ENCODE assay signal across 8 cellular contexts in the genomic region with DNA sequence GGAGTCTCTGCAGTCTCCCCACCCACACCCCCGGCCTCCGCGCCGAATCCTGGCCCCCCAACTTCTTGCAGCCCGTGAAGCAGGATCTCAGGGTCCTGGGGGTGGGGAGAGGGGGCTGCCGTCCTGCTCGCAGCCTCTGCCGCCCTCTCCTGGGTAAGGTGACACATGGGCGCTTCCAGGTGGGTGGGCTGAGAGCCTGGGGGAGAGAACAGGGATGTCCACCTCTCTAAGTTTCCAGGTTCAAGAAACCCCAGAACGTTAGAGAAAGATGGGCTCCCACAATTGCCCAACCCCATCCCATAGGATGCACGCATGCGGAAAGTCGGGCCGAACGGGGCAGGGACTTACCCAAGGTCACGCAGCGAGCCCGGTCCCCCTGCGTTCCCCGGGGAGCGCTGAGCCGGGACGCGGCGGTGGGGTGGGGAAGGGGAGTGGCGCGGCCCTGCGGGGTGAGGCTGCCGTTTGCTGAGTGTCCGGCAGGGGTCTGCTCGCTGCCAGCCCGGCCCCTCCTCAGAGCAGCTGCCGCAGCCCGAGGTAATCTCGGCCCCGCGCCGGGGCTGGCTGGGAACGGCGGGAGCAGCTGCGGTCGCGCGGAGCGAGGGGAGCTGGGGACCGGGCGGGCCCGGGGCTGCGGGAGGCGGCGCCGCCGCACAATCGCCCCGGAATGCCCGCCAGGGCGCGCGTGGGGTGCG.
DNase-seq lines count a peak whose midpoint lies in the region; ATAC-seq and TF ChIP-seq lines count a peak whose summit lies in the region.

No MANE protein-coding gene starts in this region.

- peak; percentile 41 for DNase-seq in CMK (ENCODE audit: low read depth)
- peak; percentile 85 for DNase-seq in KG1 (lab: John Stamatoyannopoulos, UW)
- DNase-seq in SHP77 treated with DMSO at 0.1 percent for 48 hours (lab: John Stamatoyannopoulos, UW), result peak; percentile 34
- peak; percentile 70 for DNase-seq in activated naive CD4-positive, alpha-beta T cell treated with Interleukin-2 at 50 U/mL for 16 hours
- DNase-seq in glomerular visceral epithelial cell (ENCODE audit: extremely low spot score), result peak; percentile 65

- ATAC-seq in GM21360 (IDR thresholded peaks at IDR 0.05; ENCODE audit: unreplicated experiment) (peak; percentile 53), GM18519 (IDR thresholded peaks at IDR 0.05; ENCODE audit: low FRiP score, unreplicated experiment) (no peak)

- H3K9me3 ChIP-seq in parathyroid adenoma (ENCODE audit: control insufficient read depth, low read length), result no peaks in the 10 kb centered on the region

- TF ChIP-seq CTCF in parathyroid adenoma (IDR thresholded peaks at IDR 0.05), result peak; percentile 20

- H3K4me3 ChIP-seq in parathyroid adenoma (ENCODE audit: low read depth, low read length), result peak overlapping the region; percentile 61

- H3K4me1 ChIP-seq in parathyroid adenoma, result peaks cover 4% of the 10 kb centered on the region

- peak overlapping the region; percentile 82 for H2AFZ ChIP-seq in parathyroid adenoma

- peak overlapping the region; percentile 72 for H3K4me2 ChIP-seq in parathyroid adenoma (ENCODE audit: low read length)

- no peaks in the 10 kb centered on the region for H3K27me3 ChIP-seq in parathyroid adenoma (ENCODE audit: control insufficient read depth, insufficient read depth, low read length)

- peak overlapping the region; percentile 29 for H3K27ac ChIP-seq in parathyroid adenoma

- H3K9ac ChIP-seq in parathyroid adenoma, result no peak overlapping the region

- H3K36me3 ChIP-seq in parathyroid adenoma (ENCODE audit: control insufficient read depth, insufficient read depth, low read length), result no peaks in the 10 kb centered on the region

- H3K79me2 ChIP-seq in parathyroid adenoma, result peaks cover 2% of the 10 kb centered on the region

Comparison
In these comparisons a context has a peak if more than half of its experiments do, and no peak if none do; other contexts are left out.
1. DNase-seq: peak in every context shown above with its lines; median percentile 85 in KG1; 70 in activated naive CD4-positive, alpha-beta T cell treated with Interleukin-2 at 50 U/mL for 16 hours; 65 in glomerular visceral epithelial cell; 41 in CMK; 34 in SHP77 treated with DMSO at 0.1 percent for 48 hours.